In the genomic region with DNA sequence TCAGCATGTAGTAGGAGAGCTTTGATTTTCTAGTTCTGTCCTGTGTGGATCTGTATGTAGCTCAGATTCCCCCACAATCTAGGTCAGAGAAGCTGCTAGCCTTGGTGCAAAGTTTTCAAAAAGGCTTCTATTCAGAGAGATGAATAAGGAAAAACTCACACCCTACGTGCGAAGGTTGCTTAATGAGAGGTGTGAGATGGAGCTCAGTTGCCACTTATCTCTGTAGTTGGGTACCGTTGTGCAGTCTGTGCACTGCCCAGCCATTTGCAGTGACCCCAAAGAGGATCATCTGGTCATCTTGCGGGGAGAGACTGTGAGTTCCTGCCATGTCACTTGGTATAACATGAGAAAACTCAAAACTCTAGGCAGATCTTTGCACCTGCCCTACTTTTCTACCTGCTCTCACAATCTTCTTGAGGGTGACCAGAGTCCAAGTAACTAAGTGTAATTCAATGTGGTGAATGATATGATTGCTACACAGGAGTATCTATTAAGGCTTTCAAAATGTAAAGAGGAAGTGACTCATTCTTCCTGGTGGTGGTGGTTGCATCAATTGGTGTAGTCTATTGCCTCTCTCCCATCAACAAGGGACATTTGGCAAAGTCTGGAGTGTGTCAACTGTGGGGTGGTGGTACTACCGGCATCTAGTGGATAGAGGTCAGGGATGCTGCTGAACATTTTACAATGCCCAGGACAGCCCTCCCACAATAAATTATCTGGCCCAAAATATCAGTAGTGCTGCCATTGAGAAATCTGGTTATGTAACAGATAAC, we compare ENCODE assay signal across 8 cellular contexts.
A peak's percentile ranks its signal among the peaks of the same experiment; 100 is the strongest.
DNase-seq lines count a peak whose midpoint lies in the region; ATAC-seq, FAIRE-seq and TF ChIP-seq lines count a peak whose summit lies in the region.

No MANE protein-coding gene starts in this region.

- FAIRE-seq in GM12892 (lab: Jason Lieb, UNC): no peak

- DNase-seq in Daoy (ENCODE audit: low read depth) (peak; percentile 82), SKM-1 treated with dmso at 0.1 percent for 144 hours (lab: John Stamatoyannopoulos, UW; ENCODE audit: unreplicated experiment) (peak; percentile 78), dorsolateral prefrontal cortex (no peak), occipital lobe (lab: John Stamatoyannopoulos, UW) (peak; percentile 13), T-helper 9 cell (no peak), GM12892 (ENCODE audit: insufficient read length) (no peak), GM20000 (ENCODE audit: low spot score) (no peak)

- no peak for TF ChIP-seq POLR2A in GM12892 (IDR thresholded peaks at IDR 0.05; ENCODE audit: low read depth, low read length)

- H3K27ac ChIP-seq in dorsolateral prefrontal cortex: peak overlapping the region in 44 of 59 donors; percentile 3 to 83 (median 52)

- TF ChIP-seq CTCF in dorsolateral prefrontal cortex (IDR thresholded peaks at IDR 0.05 in 54 of 56, conservative IDR thresholded peaks at IDR 0.05 in 2 of 56; ENCODE audit: low read depth in 1 of 56, partially characterized antibody in 56 of 56) (no peak), GM20000 (IDR thresholded peaks at IDR 0.05; ENCODE audit: extremely low read depth, missing control alignments) (no peak)

- peak; percentile 55 for ATAC-seq in HG02588 (IDR thresholded peaks at IDR 0.05; ENCODE audit: unreplicated experiment)

- no peak overlapping the region for H3K4me3 ChIP-seq in dorsolateral prefrontal cortex

- no peaks in the 10 kb centered on the region for H3K27me3 ChIP-seq in dorsolateral prefrontal cortex

- intact Hi-C loops in dorsolateral prefrontal cortex (cut with DNase I): loop anchor here in 1 of 2 donors (5.0 kb wide), 1 partner anchor 59 kb away; no protein-coding TSS in a partner anchor

Comparison
In these comparisons a context has a peak if more than half of its experiments do, and no peak if none do; other contexts are left out.
1. DNase-seq: peak in Daoy (single experiment), SKM-1 treated with dmso at 0.1 percent for 144 hours (single experiment) and occipital lobe (single experiment); none in dorsolateral prefrontal cortex (0 of 10), T-helper 9 cell (single experiment), GM12892 (single experiment) and GM20000 (single experiment).